In the genomic region with DNA sequence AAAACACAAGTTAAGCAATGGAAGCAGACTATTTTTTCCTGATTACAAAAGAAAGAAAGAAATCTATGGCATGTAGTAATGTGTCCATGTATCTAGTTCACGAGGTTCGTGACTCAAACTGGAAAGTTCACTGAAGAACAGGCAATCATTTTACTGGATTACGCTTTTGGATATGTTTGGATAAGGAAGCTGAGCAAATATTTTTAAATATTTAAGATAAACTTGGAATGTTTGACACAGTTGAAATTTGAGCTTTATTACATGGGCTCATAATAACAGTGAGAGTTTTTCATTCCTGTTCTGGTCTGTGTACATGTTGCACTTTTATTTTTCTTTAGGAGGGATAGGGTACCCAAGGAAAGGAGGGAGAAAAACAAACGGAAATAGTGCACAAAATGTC, we compare ENCODE assay signal across 13 cellular contexts.
DNase-seq lines count a peak whose midpoint lies in the region; FAIRE-seq and TF ChIP-seq lines count a peak whose summit lies in the region.
"Had no signal": no experiment of that assay in that cellular context is flagged by ENCODE, and none has a peak within 500 bp of the region (broad histone marks: within the 10 kb centered on the region; RNA-seq: fewer than 3 reads in every experiment).

No MANE protein-coding gene starts in this region.

- H3K27ac ChIP-seq in ascending aorta, result peak overlapping the region; percentile 3 to 66
- H3K27ac ChIP-seq: WERI-Rb-1 had no signal

- peaks cover 0 to under 1% of the 10 kb centered on the region in 2 donors for H3K9me3 ChIP-seq in ascending aorta
- H3K9me3 ChIP-seq: HAP-1 had no signal

- H3K4me3 ChIP-seq in ascending aorta, result no peak overlapping the region
- H3K4me3 ChIP-seq: HAP-1 had no signal

- FAIRE-seq in islet of Langerhans (lab: Jason Lieb, UNC), result peak; percentile 51

- DNase-seq in SIG-M5 treated with dmso at 0.1 percent for 504 hours (lab: John Stamatoyannopoulos, UW; ENCODE audit: unreplicated experiment), result peak; percentile 51
- DNase-seq in SIG-M5 (lab: John Stamatoyannopoulos, UW), result no peak
- DNase-seq in ascending aorta (ENCODE audit: low spot score in 2 of 2), result no peak
- DNase-seq in stromal cell of bone marrow (ENCODE audit: low read depth), result peak; percentile 52
- DNase-seq in DMS 273 treated with DMSO at 0.1 percent for 48 hours (lab: John Stamatoyannopoulos, UW), result no peak
- DNase-seq in hypothalamus (lab: John Stamatoyannopoulos, UW), result no peak
- DNase-seq in NCI-H187 treated with DMSO at 0.1 percent for 48 hours (lab: John Stamatoyannopoulos, UW), result no peak
- DNase-seq: ACHN; naive thymus-derived CD8-positive, alpha-beta T cell; NCI-H1694; WERI-Rb-1 had no signal

- no peaks in the 10 kb centered on the region for H3K27me3 ChIP-seq in ascending aorta

- no peaks in the 10 kb centered on the region for H3K36me3 ChIP-seq in ascending aorta
- H3K36me3 ChIP-seq: HAP-1, WERI-Rb-1 had no signal

- H3K4me1 ChIP-seq in ascending aorta, result peaks cover 0 to 22% of the 10 kb centered on the region in 2 donors
- H3K4me1 ChIP-seq: HAP-1 had no signal

- TF ChIP-seq CTCF in ascending aorta (IDR thresholded peaks at IDR 0.05), result no peak

- intact Hi-C loops in ascending aorta (cut with DNase I), result loop anchor here (10.0 kb wide), 1 partner anchor 423 kb away; a partner anchor contains a TSS

Comparison
In these comparisons a context has a peak if more than half of its experiments do, and no peak if none do; other contexts are left out.
1. DNase-seq: peak in SIG-M5 treated with dmso at 0.1 percent for 504 hours (single experiment) and stromal cell of bone marrow (single experiment); none in SIG-M5 (single experiment), ascending aorta (0 of 2), DMS 273 treated with DMSO at 0.1 percent for 48 hours (single experiment), hypothalamus (0 of 51) and NCI-H187 treated with DMSO at 0.1 percent for 48 hours (single experiment).